ENCODE assay signal across 16 cellular contexts in the genomic region with DNA sequence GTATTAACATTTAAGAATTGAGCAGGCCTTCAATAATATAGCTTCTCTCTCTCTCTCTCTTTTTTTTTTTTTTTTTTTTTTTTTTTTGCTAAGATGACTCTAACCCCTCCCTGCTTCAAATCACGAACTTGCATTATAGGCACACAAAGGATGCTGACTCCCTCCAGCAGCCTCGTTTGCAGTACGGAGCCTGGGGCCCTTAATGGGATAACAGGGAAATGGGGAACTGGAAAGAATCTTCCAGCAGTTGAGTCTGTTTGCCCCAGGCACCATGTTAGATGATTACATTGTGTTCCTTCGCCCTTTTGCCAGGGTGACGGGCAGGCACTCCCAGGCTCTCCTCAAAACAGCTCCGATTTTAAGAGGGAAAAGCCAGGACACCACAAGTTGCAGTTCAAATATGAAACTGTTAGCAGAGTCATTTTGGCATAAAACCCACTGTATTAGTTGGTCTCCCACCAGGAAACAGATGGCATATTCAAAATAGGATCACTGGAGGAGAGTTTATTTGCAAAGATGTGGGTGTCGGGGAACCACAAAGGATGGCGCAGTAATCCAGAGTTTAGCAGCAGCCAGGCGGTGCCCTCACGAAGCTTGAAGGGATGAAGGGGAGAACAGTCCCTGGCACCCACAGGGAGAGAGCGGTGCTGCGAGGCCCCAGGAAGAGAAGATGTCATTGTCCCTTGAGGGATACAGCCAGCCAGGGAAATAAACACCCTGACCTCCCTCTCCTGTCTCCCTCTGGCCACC. TPM values are rescaled to one million over a fixed set of nuclear protein-coding genes. Genes with fewer than 3 reads are reported as not detected.
DNase-seq lines count a peak whose midpoint lies in the region; ATAC-seq and TF ChIP-seq lines count a peak whose summit lies in the region.
"Had no signal": no experiment of that assay in that cellular context is flagged by ENCODE, and none has a peak within 500 bp of the region (broad histone marks: within the 10 kb centered on the region; RNA-seq: fewer than 3 reads in every experiment).

No MANE protein-coding gene starts in this region.

- H3K4me3 ChIP-seq in Caco-2 (ENCODE audit: low read depth, low read length) (no peak overlapping the region), Karpas-422 (ENCODE audit: low read length) (peak overlapping the region; percentile 27; the same call in 1 of the 2 replicates), neuron (ENCODE audit: low read length) (peak overlapping the region; percentile 18), brain microvascular endothelial cell (ENCODE audit: low read depth, low read length) (no peak overlapping the region)
- H3K4me3 ChIP-seq: skin epidermis, tibial artery had no signal

- ATAC-seq in GM18502 (IDR thresholded peaks at IDR 0.05; ENCODE audit: poor library complexity, unreplicated experiment) = no peak

- peak overlapping the region; percentile 15 for H3K27ac Mint-ChIP-seq in Caco-2 (ENCODE audit: unreplicated experiment)

- H2AFZ ChIP-seq in Karpas-422 (ENCODE audit: low read length) = no peak overlapping the region
- H2AFZ ChIP-seq in neuron (ENCODE audit: low read depth, low read length) = peak overlapping the region; percentile 27

- H3K4me2 ChIP-seq in Karpas-422 (ENCODE audit: low read depth, low read length, poor library complexity, severe bottlenecking) = peak overlapping the region; percentile 50

- no peak overlapping the region for H3K27ac ChIP-seq in Karpas-422 (ENCODE audit: low read length)
- H3K27ac ChIP-seq in brain microvascular endothelial cell = no peak overlapping the region
- H3K27ac ChIP-seq: skin epidermis, tibial artery had no signal

- H3K9me3 ChIP-seq in Caco-2 (peaks cover under 1% of the 10 kb centered on the region; the same call in 1 of the 2 replicates), Karpas-422 (ENCODE audit: low read length) (no peaks in the 10 kb centered on the region), neuron (ENCODE audit: low read length) (no peaks in the 10 kb centered on the region)
- H3K9me3 ChIP-seq: tibial artery had no signal

- H3K9me2 ChIP-seq in Karpas-422 (replicated peaks; ENCODE audit: insufficient read depth, low read length) = no peaks in the 10 kb centered on the region

- no peak overlapping the region for H3K4me3 Mint-ChIP-seq in Caco-2 (ENCODE audit: unreplicated experiment)

- intact Hi-C loops in Caco-2 (cut with micrococcal nuclease; ENCODE audit: unreplicated experiment) = no loop called here

- H3K27me3 Mint-ChIP-seq in Caco-2 (ENCODE audit: insufficient read depth, unreplicated experiment) = no peaks in the 10 kb centered on the region

- H3K9me3 Mint-ChIP-seq in Caco-2 (ENCODE audit: unreplicated experiment) = no peaks in the 10 kb centered on the region

- no peak for DNase-seq in Caco-2
- DNase-seq in Karpas-422 = no peak
- peak; percentile 19 for DNase-seq in cerebellum (ENCODE audit: low spot score)
- no peak for DNase-seq in NCI-H146 (lab: John Stamatoyannopoulos, UW)
- DNase-seq in brain microvascular endothelial cell = no peak
- DNase-seq: activated CD8-positive, alpha-beta memory T cell treated with anti-CD3 and anti-CD28 coated beads, Interleukin-2, amount 50 U/mL, for 4 hours; EL; HCEC 1CT; left colon; NCI-H510A treated with DMSO at 0.1 percent for 48 hours; tibial artery had no signal

- no peaks in the 10 kb centered on the region for H3K79me2 ChIP-seq in Karpas-422 (ENCODE audit: low read length)

- H3K9ac ChIP-seq in Karpas-422 (ENCODE audit: low read length) = no peak overlapping the region

- H3K4me1 Mint-ChIP-seq in Caco-2 (ENCODE audit: low read depth, unreplicated experiment) = no peaks in the 10 kb centered on the region

- in situ Hi-C loops in brain microvascular endothelial cell (cut with HindIII; ENCODE audit: low pct_ligation_motif_present, low sequenced_read_pairs) = loop anchor here (25.0 kb wide), 1 partner anchor 231 kb away; a partner anchor contains a TSS

- no peaks in the 10 kb centered on the region for H4K20me1 ChIP-seq in Karpas-422 (ENCODE audit: insufficient read depth, low read depth, low read length)

- H3K36me3 Mint-ChIP-seq in Caco-2 (ENCODE audit: insufficient read depth, unreplicated experiment) = no peaks in the 10 kb centered on the region
- H3K36me3 Mint-ChIP-seq: naive B cell had no signal

- POLR2A ChIA-PET in Caco-2 (lab: Charles Lee) = no interaction called here

- peaks cover 5% of the 10 kb centered on the region; the same call in 1 of the 2 replicates for H3K4me1 ChIP-seq in Caco-2
- peaks cover 17% of the 10 kb centered on the region for H3K4me1 ChIP-seq in Karpas-422 (ENCODE audit: low read length)
- peaks cover 15% of the 10 kb centered on the region for H3K4me1 ChIP-seq in neuron (ENCODE audit: insufficient read depth, low read length)
- H3K4me1 ChIP-seq: tibial artery had no signal

- H3K27me3 ChIP-seq in Caco-2 (replicated peaks; ENCODE audit: control insufficient read depth, insufficient read depth, low read length) = no peaks in the 10 kb centered on the region
- no peaks in the 10 kb centered on the region for H3K27me3 ChIP-seq in Karpas-422 (ENCODE audit: low read length)
- H3K27me3 ChIP-seq in neuron (ENCODE audit: insufficient read depth, low read length) = peaks cover 2% of the 10 kb centered on the region
- no peaks in the 10 kb centered on the region for H3K27me3 ChIP-seq in brain microvascular endothelial cell (replicated peaks)
- H3K27me3 ChIP-seq: tibial artery had no signal

- H3K36me3 ChIP-seq in Caco-2 (ENCODE audit: control insufficient read depth, insufficient read depth, low read length) = no peaks in the 10 kb centered on the region
- H3K36me3 ChIP-seq in Karpas-422 (ENCODE audit: insufficient read depth, low read length) = no peaks in the 10 kb centered on the region
- H3K36me3 ChIP-seq in neuron (ENCODE audit: insufficient read depth, low read length) = no peaks in the 10 kb centered on the region
- H3K36me3 ChIP-seq in brain microvascular endothelial cell (replicated peaks) = no peaks in the 10 kb centered on the region
- H3K36me3 ChIP-seq: tibial artery had no signal

- CTCF ChIA-PET in Caco-2 (lab: Charles Lee) = interaction anchor here (0.6 kb wide), 1 partner anchor 53 kb away, joined by 3 read pairs; no protein-coding TSS in a partner anchor

- no TSS peak for BruUV-seq in Caco-2 (replicated peaks; lab: Mats Ljungman, UMichigan)

- no peak for TF ChIP-seq CTCF in Caco-2 (IDR thresholded peaks at IDR 0.05; ENCODE audit: insufficient read depth in 1 of 2, low read depth in 1 of 2, low read length in 1 of 2, severe bottlenecking in 1 of 2, unreplicated experiment in 1 of 2)
- TF ChIP-seq CTCF in brain microvascular endothelial cell (IDR thresholded peaks at IDR 0.05; ENCODE audit: low read depth, low read length, missing control alignments) = no peak

RNA-seq across cellular contexts. Expression of a gene that starts 26.5 kb away (rescaled TPM):
- total RNA-seq in Caco-2 (2022) (not detected in 2 replicates), cerebellum (not detected)
- total RNA-seq in Karpas-422 (2014; rRNA removed; shearing (Covaris generic); ENCODE audit: low replicate concordance) = not detected in 2 replicates
- total RNA-seq: HT1080 had no signal

Comparison
In these comparisons a context has a peak if more than half of its experiments do, and no peak if none do; other contexts are left out.
1. H3K4me3 ChIP-seq: peak in Karpas-422 (single experiment) and neuron (single experiment); none in Caco-2 (single experiment) and brain microvascular endothelial cell (single experiment).